Comparison of ENCODE assay signal across 16 cellular contexts in genomic region chr12:113071063-113071426, GRCh38. TPM values are rescaled to one million over a fixed set of nuclear protein-coding genes. Genes with fewer than 3 reads are reported as not detected.
DNase-seq lines count a peak whose midpoint lies in the region; ATAC-seq and TF ChIP-seq lines count a peak whose summit lies in the region.
"Had no signal": no experiment of that assay in that cellular context is flagged by ENCODE, and none has a peak within 500 bp of the region (broad histone marks: within the 10 kb centered on the region; RNA-seq: fewer than 3 reads in every experiment).

No MANE protein-coding gene starts in this region.

- H3K4me3 Mint-ChIP-seq in T-cell: peak overlapping the region in 1 of 3 donors; percentile 48

- H3K36me3 ChIP-seq in DND-41 (ENCODE audit: insufficient read depth, low read length): peaks cover 99% of the 10 kb centered on the region
- no peaks in the 10 kb centered on the region for H3K36me3 ChIP-seq in heart left ventricle
- no peaks in the 10 kb centered on the region for H3K36me3 ChIP-seq in gastrocnemius medialis
- H3K36me3 ChIP-seq: adrenal gland had no signal

- peaks cover 67 to 91% (median 70%) of the 10 kb centered on the region in 3 donors for H3K4me1 Mint-ChIP-seq in T-cell

- in situ Hi-C loops in gastrocnemius medialis (cut with MboI; ENCODE audit: low sequenced_read_pairs in 4 of 4): no loop called here

- POLR2A ChIA-PET in T-cell (lab: Charles Lee): no interaction called here

- no peaks in the 10 kb centered on the region for H3K36me3 Mint-ChIP-seq in T-cell

- H3K4me2 ChIP-seq in DND-41 (ENCODE audit: insufficient read depth, low read length): peak overlapping the region; percentile 48

- peaks cover 86% of the 10 kb centered on the region for H4K20me1 ChIP-seq in DND-41 (ENCODE audit: insufficient read depth, low read length)

- peaks cover 100% of the 10 kb centered on the region for H3K79me2 ChIP-seq in DND-41 (ENCODE audit: insufficient read depth, low read length)

- DNase-seq in DND-41 (no peak), T-cell (no peak), heart left ventricle (peak in 1 of 5 donors; percentile 54), gastrocnemius medialis (no peak), NCI-H2029 (lab: John Stamatoyannopoulos, UW) (no peak), NCI-H2171 (lab: John Stamatoyannopoulos, UW) (no peak), dermis blood vessel endothelial cell (no peak)
- DNase-seq: adrenal gland; effector CD4-positive, alpha-beta T cell; mucosa of descending colon; RPMI8226; stimulated activated CD4-positive, alpha-beta T cell treated with anti-CD3 and anti-CD28 coated beads, Interleukin-4, amount 100 ng/mL, for 1 hour; stimulated activated naive CD4-positive, alpha-beta T cell had no signal

- no peaks in the 10 kb centered on the region for H3K27me3 Mint-ChIP-seq in T-cell

- H3K9me3 ChIP-seq in DND-41 (ENCODE audit: insufficient read depth, low read length, severe bottlenecking) (no peaks in the 10 kb centered on the region), heart left ventricle (no peaks in the 10 kb centered on the region), gastrocnemius medialis (no peaks in the 10 kb centered on the region)
- H3K9me3 ChIP-seq: adrenal gland, mucosa of descending colon had no signal

- H3K27ac ChIP-seq in DND-41 (ENCODE audit: low read length): peak overlapping the region; percentile 79
- peak overlapping the region in 9 of 12 donors; percentile 53 to 77 (median 64) for H3K27ac ChIP-seq in heart left ventricle
- H3K27ac ChIP-seq in gastrocnemius medialis: peak overlapping the region in 2 of 4 donors; percentile 45 to 57

- peak overlapping the region; percentile 38 for H3K9ac ChIP-seq in DND-41 (ENCODE audit: low read depth, low read length)

- TF ChIP-seq CTCF in DND-41 (IDR thresholded peaks at IDR 0.05; ENCODE audit: borderline replicate concordance, extremely low read depth, low read length, poor library complexity, severe bottlenecking) (no peak), heart left ventricle (IDR thresholded peaks at IDR 0.05) (no peak), gastrocnemius medialis (IDR thresholded peaks at IDR 0.05 in 4 of 5, conservative IDR thresholded peaks at IDR 0.05 in 1 of 5) (no peak)

- peak overlapping the region; percentile 73 to 82 for H3K27ac Mint-ChIP-seq in T-cell

- H3K27me3 ChIP-seq in DND-41 (ENCODE audit: insufficient read depth, low read length, poor library complexity) (no peaks in the 10 kb centered on the region), heart left ventricle (no peaks in the 10 kb centered on the region), gastrocnemius medialis (peaks cover 0 to under 1% (median 0%) of the 10 kb centered on the region in 3 donors)
- H3K27me3 ChIP-seq: adrenal gland had no signal

- intact Hi-C loops in heart left ventricle (cut with DNase I): no loop called here
- intact Hi-C loops in gastrocnemius medialis (cut with DNase I; ENCODE audit: low total_unique reads): no loop called here

- 65 to 74% (median 65%) methylated on average over 3 of the region's 3 CpGs for WGBS in heart left ventricle, 4 donors

- no peak overlapping the region for H2AFZ ChIP-seq in DND-41 (ENCODE audit: low read depth, low read length)

- no peaks in the 10 kb centered on the region for H3K9me3 Mint-ChIP-seq in T-cell

- H3K4me1 ChIP-seq in DND-41 (ENCODE audit: insufficient read depth, low read length): peaks cover 99% of the 10 kb centered on the region
- H3K4me1 ChIP-seq in heart left ventricle: peaks cover 0 to 26% (median 12%) of the 10 kb centered on the region in 12 donors
- H3K4me1 ChIP-seq in gastrocnemius medialis: no peaks in the 10 kb centered on the region
- H3K4me1 ChIP-seq: adrenal gland had no signal

- TF ChIP-seq POLR2A in heart left ventricle (IDR thresholded peaks at IDR 0.05) (no peak), gastrocnemius medialis (IDR thresholded peaks at IDR 0.05) (no peak)

- ATAC-seq in DND-41 (ENCODE audit: insufficient read depth, low read depth) (no peak), T-cell (replicated peaks in 1 of 4) (no peak), heart left ventricle (peak; percentile 11 to 44 (median 24)), gastrocnemius medialis (peak; percentile 46 to 65), GM18858 (IDR thresholded peaks at IDR 0.05; ENCODE audit: unreplicated experiment) (no peak)

- CTCF ChIA-PET in T-cell (lab: Charles Lee): interaction anchor here (0.5 to 0.9 kb wide), 3 partner anchors 9 to 750 kb away, joined by 3 to 4 read pairs (median 3); no protein-coding TSS in a partner anchor

- H3K4me3 ChIP-seq in DND-41 (ENCODE audit: low read depth in 1 of 2, low read length in 2 of 2): no peak overlapping the region
- no peak overlapping the region for H3K4me3 ChIP-seq in heart left ventricle
- H3K4me3 ChIP-seq in gastrocnemius medialis: no peak overlapping the region
- H3K4me3 ChIP-seq: adrenal gland, mucosa of descending colon had no signal

RNA-seq across cellular contexts. Expression of gene DTX1, which starts 14.5 kb away (rescaled TPM):
- total RNA-seq in T-cell (10 to 100 TPM in 3 of 5 donors, 1 to 10 TPM in 2; 5.6 to 12.0 (median 10.4) TPM), heart left ventricle (1 to 10 TPM; 1.2 to 3.2 (median 2.4) TPM), gastrocnemius medialis (1 to 10 TPM in 1 of 4 donors, under 1 TPM in 3; 0.49 to 1.1 (median 0.77) TPM), dermis blood vessel endothelial cell (1.7 and 1.9 TPM in 2 replicates)
- 1 to 10 TPM in 1 of 2 donors, under 1 TPM in 1; 0.50 to 1.2 TPM for polyA plus RNA-seq in heart left ventricle
- total RNA-seq: fibroblast of villous mesenchyme; T-helper 2 cell treated with Interferon-gamma antibody and Interleukin-4, amounts not matched to agents 100 ng/mL and 5 ng/mL, for 36 hours had no signal

Comparison
In these comparisons a context has a peak if more than half of its experiments do, and no peak if none do; other contexts are left out.
1. ATAC-seq: peak in heart left ventricle (4 of 4) and gastrocnemius medialis (2 of 2); none in DND-41 (single experiment), T-cell (0 of 4) and GM18858 (single experiment).